Comparison of ENCODE assay signal across 13 cellular contexts in genomic region chr2:8119782-8120551, GRCh38.
DNase-seq lines count a peak whose midpoint lies in the region; ATAC-seq and TF ChIP-seq lines count a peak whose summit lies in the region.
"Had no signal": no experiment of that assay in that cellular context is flagged by ENCODE, and none has a peak within 500 bp of the region (broad histone marks: within the 10 kb centered on the region; RNA-seq: fewer than 3 reads in every experiment).

No MANE protein-coding gene starts in this region.

- no peaks in the 10 kb centered on the region for H3K9me3 ChIP-seq in transverse colon

- peaks cover 0 to 29% (median 27%) of the 10 kb centered on the region in 4 donors for H3K4me1 ChIP-seq in transverse colon

- H3K4me1 Mint-ChIP-seq in activated naive CD4-positive, alpha-beta T cell treated with anti-CD3 and anti-CD28 coated beads for 36 hours (ENCODE audit: low read depth), result peaks cover 8% of the 10 kb centered on the region
- H3K4me1 Mint-ChIP-seq in chondrocyte (ENCODE audit: low read depth), result peaks cover 39% of the 10 kb centered on the region

- no peak for TF ChIP-seq CTCF in chondrocyte (IDR thresholded peaks at IDR 0.05)
- TF ChIP-seq CTCF in transverse colon (IDR thresholded peaks at IDR 0.05), result no peak

- no peak overlapping the region for H3K27ac Mint-ChIP-seq in activated naive CD4-positive, alpha-beta T cell treated with anti-CD3 and anti-CD28 coated beads for 36 hours
- peak overlapping the region; percentile 90 for H3K27ac Mint-ChIP-seq in chondrocyte (ENCODE audit: unreplicated experiment)
- H3K27ac Mint-ChIP-seq: CD4-positive, alpha-beta T cell; T-cell had no signal

- CTCF ChIA-PET in activated naive CD4-positive, alpha-beta T cell treated with anti-CD3 and anti-CD28 coated beads for 36 hours (lab: Charles Lee), result no interaction called here

- no peak for ATAC-seq in HG03460 (IDR thresholded peaks at IDR 0.05; ENCODE audit: unreplicated experiment)
- ATAC-seq: T-cell had no signal

- no peaks in the 10 kb centered on the region for H3K36me3 Mint-ChIP-seq in activated naive CD4-positive, alpha-beta T cell treated with anti-CD3 and anti-CD28 coated beads for 36 hours (ENCODE audit: low read depth)
- no peaks in the 10 kb centered on the region for H3K36me3 Mint-ChIP-seq in chondrocyte (ENCODE audit: low read depth)
- H3K36me3 Mint-ChIP-seq: naive B cell had no signal

- TF ChIP-seq POLR2A in transverse colon (IDR thresholded peaks at IDR 0.05), result peak; percentile 26

- no peak for TF ChIP-seq EP300 in transverse colon (IDR thresholded peaks at IDR 0.05; ENCODE audit: low read depth)

- in situ Hi-C loops in transverse colon (cut with MboI; ENCODE audit: low pct_ligation_motif_present in 1 of 4, low pct_unique_long_range_greater_than_20kb in 1 of 4, low sequenced_read_pairs in 3 of 4), result no loop called here

- H3K27ac ChIP-seq in transverse colon, result peak overlapping the region; percentile 77 to 84 (median 78)
- H3K27ac ChIP-seq: cardiac muscle cell, KMS-11 had no signal

- peak; percentile 6 for DNase-seq in activated naive CD4-positive, alpha-beta T cell treated with anti-CD3 and anti-CD28 coated beads for 36 hours
- no peak for DNase-seq in activated naive CD4-positive, alpha-beta T cell (lab: John Stamatoyannopoulos, UW)
- DNase-seq in chondrocyte (ENCODE audit: low spot score), result no peak
- peak; percentile 7 to 12 for DNase-seq in lung microvascular endothelial cell (ENCODE audit: low read depth in 2 of 2)
- peak; percentile 27 for DNase-seq in transverse colon
- no peak for DNase-seq in AG08396 (ENCODE audit: low spot score)
- no peak for DNase-seq in HuH-7 (ENCODE audit: low spot score)
- DNase-seq: CD4-positive, alpha-beta T cell; naive B cell; T-cell had no signal

- no peaks in the 10 kb centered on the region for H3K36me3 ChIP-seq in transverse colon
- H3K36me3 ChIP-seq: cardiac muscle cell had no signal

- no peak overlapping the region for H3K4me3 Mint-ChIP-seq in activated naive CD4-positive, alpha-beta T cell treated with anti-CD3 and anti-CD28 coated beads for 36 hours
- H3K4me3 Mint-ChIP-seq in chondrocyte (ENCODE audit: unreplicated experiment), result no peak overlapping the region
- H3K4me3 Mint-ChIP-seq: CD4-positive, alpha-beta T cell; naive B cell; T-cell had no signal

- intact Hi-C loops in activated naive CD4-positive, alpha-beta T cell treated with anti-CD3 and anti-CD28 coated beads for 36 hours (cut with micrococcal nuclease), result no loop called here
- intact Hi-C loops in transverse colon (cut with DNase I; ENCODE audit: low total_unique reads), result no loop called here

- 26 to 51% methylated on average over 7 to 9 of the region's 9 CpGs for WGBS in transverse colon (ENCODE audit: low coverage in 1 of 2), 2 donors

- H3K27me3 Mint-ChIP-seq in activated naive CD4-positive, alpha-beta T cell treated with anti-CD3 and anti-CD28 coated beads for 36 hours (ENCODE audit: low read depth), result no peaks in the 10 kb centered on the region
- H3K27me3 Mint-ChIP-seq in chondrocyte (ENCODE audit: low read depth), result no peaks in the 10 kb centered on the region
- H3K27me3 Mint-ChIP-seq: CD4-positive, alpha-beta T cell; T-cell had no signal

- H3K27me3 ChIP-seq in transverse colon, result no peaks in the 10 kb centered on the region
- H3K27me3 ChIP-seq: cardiac muscle cell had no signal

- H3K9me3 Mint-ChIP-seq in activated naive CD4-positive, alpha-beta T cell treated with anti-CD3 and anti-CD28 coated beads for 36 hours, result no peaks in the 10 kb centered on the region
- no peaks in the 10 kb centered on the region for H3K9me3 Mint-ChIP-seq in chondrocyte (ENCODE audit: low read depth)
- H3K9me3 Mint-ChIP-seq: CD4-positive, alpha-beta T cell; naive B cell; T-cell had no signal

- H3K4me3 ChIP-seq in transverse colon, result peak overlapping the region in 1 of 4 donors; percentile 22
- H3K4me3 ChIP-seq: cardiac muscle cell had no signal

Comparison
In these comparisons a context has a peak if more than half of its experiments do, and no peak if none do; other contexts are left out.
1. DNase-seq: peak in activated naive CD4-positive, alpha-beta T cell treated with anti-CD3 and anti-CD28 coated beads for 36 hours (single experiment), lung microvascular endothelial cell (2 of 2) and transverse colon (single experiment); none in activated naive CD4-positive, alpha-beta T cell (0 of 4), chondrocyte (single experiment), AG08396 (single experiment) and HuH-7 (single experiment).